In the genomic region with DNA sequence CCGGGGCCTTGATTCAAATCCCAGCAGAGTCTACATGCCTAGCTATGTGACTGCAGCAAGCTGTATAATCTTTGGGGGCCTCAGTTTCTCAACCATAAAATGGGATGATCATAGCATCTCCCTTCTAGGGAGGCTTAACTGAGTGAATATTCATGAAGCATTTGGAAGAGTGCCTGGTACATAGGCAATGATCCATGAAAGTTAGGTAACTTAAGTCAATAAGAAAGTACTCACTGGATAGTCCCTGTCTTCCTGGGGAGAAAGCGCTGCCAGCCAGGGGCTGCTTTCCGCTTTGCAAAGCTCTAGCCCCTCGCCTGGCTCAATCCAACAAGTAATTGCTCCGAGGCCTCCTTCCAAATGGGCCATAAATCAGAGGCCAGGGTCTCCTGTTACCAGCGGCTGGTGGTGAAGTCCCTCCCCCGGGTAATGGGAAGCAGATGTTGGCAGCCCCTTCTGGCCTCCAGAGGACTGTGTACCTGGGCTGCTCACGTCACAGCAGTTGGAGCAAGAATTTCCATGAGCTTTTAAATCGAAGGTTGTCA, we compare ENCODE assay signal across 1 cellular context.
TF ChIP-seq lines count a peak whose summit lies in the region.

No MANE protein-coding gene starts in this region.

TF ChIP-seq in HEK293, 187 proteins besides CTCF, POLR2A, EP300 and RAD21 (continued from another document):
- TF ChIP-seq, protein P1, sequence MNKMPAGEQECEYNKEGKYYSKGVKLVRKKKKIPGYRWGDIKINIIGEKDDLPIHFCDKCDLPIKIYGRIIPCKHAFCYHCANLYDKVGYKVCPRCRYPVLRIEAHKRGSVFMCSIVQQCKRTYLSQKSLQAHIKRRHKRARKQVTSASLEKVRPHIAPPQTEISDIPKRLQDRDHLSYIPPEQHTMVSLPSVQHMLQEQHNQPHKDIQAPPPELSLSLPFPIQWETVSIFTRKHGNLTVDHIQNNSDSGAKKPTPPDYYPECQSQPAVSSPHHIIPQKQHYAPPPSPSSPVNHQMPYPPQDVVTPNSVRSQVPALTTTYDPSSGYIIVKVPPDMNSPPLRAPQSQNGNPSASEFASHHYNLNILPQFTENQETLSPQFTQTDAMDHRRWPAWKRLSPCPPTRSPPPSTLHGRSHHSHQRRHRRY (tag by site-specific recombination; IDR thresholded peaks at IDR 0.05), result no peak
- TF ChIP-seq ZNF510 (tag by site-specific recombination; IDR thresholded peaks at IDR 0.05; ENCODE audit: insufficient replicate concordance) (no peak), ZNF335 (tag by site-specific recombination; conservative IDR thresholded peaks at IDR 0.05) (no peak), ZBTB7A (tag by site-specific recombination; IDR thresholded peaks at IDR 0.05; ENCODE audit: low read depth) (no peak), OSR2 (tag by site-specific recombination; IDR thresholded peaks at IDR 0.05) (peak; percentile 92), ZBTB17 (tag by site-specific recombination; IDR thresholded peaks at IDR 0.05) (0 out of 2 replicates have a peak, but pooled peaks have one; percentile 36), ZNF596 (tag by site-specific recombination; IDR thresholded peaks at IDR 0.05) (0 out of 2 replicates have a peak, but pooled peaks have one; percentile 35), ZNF114 (tag by site-specific recombination; IDR thresholded peaks at IDR 0.05) (no peak), ZNF473 (tag by site-specific recombination; IDR thresholded peaks at IDR 0.05) (no peak), ZNF202 (tag by site-specific recombination; IDR thresholded peaks at IDR 0.05; ENCODE audit: borderline replicate concordance) (no peak), ZFP37 (tag by site-specific recombination; IDR thresholded peaks at IDR 0.05) (no peak), WT1 (tag by site-specific recombination; IDR thresholded peaks at IDR 0.05) (peak; percentile 49; the same call in 1 of the 2 replicates), ZNF211 (tag by site-specific recombination; IDR thresholded peaks at IDR 0.05; ENCODE audit: low read depth) (no peak), ZNF302 (tag by site-specific recombination; IDR thresholded peaks at IDR 0.05; ENCODE audit: low read depth) (no peak), ZNF558 (tag by site-specific recombination; IDR thresholded peaks at IDR 0.05) (no peak), ZNF701 (tag by site-specific recombination; IDR thresholded peaks at IDR 0.05) (no peak)
- TF ChIP-seq, protein P2, sequence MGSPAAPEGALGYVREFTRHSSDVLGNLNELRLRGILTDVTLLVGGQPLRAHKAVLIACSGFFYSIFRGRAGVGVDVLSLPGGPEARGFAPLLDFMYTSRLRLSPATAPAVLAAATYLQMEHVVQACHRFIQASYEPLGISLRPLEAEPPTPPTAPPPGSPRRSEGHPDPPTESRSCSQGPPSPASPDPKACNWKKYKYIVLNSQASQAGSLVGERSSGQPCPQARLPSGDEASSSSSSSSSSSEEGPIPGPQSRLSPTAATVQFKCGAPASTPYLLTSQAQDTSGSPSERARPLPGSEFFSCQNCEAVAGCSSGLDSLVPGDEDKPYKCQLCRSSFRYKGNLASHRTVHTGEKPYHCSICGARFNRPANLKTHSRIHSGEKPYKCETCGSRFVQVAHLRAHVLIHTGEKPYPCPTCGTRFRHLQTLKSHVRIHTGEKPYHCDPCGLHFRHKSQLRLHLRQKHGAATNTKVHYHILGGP (tag by site-specific recombination; IDR thresholded peaks at IDR 0.05), result no peak
- TF ChIP-seq, protein P3, sequence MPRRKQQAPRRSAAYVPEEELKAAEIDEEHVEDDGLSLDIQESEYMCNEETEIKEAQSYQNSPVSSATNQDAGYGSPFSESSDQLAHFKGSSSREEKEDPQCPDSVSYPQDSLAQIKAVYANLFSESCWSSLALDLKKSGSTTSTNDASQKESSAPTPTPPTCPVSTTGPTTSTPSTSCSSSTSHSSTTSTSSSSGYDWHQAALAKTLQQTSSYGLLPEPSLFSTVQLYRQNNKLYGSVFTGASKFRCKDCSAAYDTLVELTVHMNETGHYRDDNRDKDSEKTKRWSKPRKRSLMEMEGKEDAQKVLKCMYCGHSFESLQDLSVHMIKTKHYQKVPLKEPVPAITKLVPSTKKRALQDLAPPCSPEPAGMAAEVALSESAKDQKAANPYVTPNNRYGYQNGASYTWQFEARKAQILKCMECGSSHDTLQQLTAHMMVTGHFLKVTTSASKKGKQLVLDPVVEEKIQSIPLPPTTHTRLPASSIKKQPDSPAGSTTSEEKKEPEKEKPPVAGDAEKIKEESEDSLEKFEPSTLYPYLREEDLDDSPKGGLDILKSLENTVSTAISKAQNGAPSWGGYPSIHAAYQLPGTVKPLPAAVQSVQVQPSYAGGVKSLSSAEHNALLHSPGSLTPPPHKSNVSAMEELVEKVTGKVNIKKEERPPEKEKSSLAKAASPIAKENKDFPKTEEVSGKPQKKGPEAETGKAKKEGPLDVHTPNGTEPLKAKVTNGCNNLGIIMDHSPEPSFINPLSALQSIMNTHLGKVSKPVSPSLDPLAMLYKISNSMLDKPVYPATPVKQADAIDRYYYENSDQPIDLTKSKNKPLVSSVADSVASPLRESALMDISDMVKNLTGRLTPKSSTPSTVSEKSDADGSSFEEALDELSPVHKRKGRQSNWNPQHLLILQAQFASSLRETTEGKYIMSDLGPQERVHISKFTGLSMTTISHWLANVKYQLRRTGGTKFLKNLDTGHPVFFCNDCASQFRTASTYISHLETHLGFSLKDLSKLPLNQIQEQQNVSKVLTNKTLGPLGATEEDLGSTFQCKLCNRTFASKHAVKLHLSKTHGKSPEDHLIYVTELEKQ (tag by site-specific recombination; IDR thresholded peaks at IDR 0.05; ENCODE audit: borderline replicate concordance), result peak; percentile 70; the same call in 1 of the 2 replicates
- TF ChIP-seq, protein P4, sequence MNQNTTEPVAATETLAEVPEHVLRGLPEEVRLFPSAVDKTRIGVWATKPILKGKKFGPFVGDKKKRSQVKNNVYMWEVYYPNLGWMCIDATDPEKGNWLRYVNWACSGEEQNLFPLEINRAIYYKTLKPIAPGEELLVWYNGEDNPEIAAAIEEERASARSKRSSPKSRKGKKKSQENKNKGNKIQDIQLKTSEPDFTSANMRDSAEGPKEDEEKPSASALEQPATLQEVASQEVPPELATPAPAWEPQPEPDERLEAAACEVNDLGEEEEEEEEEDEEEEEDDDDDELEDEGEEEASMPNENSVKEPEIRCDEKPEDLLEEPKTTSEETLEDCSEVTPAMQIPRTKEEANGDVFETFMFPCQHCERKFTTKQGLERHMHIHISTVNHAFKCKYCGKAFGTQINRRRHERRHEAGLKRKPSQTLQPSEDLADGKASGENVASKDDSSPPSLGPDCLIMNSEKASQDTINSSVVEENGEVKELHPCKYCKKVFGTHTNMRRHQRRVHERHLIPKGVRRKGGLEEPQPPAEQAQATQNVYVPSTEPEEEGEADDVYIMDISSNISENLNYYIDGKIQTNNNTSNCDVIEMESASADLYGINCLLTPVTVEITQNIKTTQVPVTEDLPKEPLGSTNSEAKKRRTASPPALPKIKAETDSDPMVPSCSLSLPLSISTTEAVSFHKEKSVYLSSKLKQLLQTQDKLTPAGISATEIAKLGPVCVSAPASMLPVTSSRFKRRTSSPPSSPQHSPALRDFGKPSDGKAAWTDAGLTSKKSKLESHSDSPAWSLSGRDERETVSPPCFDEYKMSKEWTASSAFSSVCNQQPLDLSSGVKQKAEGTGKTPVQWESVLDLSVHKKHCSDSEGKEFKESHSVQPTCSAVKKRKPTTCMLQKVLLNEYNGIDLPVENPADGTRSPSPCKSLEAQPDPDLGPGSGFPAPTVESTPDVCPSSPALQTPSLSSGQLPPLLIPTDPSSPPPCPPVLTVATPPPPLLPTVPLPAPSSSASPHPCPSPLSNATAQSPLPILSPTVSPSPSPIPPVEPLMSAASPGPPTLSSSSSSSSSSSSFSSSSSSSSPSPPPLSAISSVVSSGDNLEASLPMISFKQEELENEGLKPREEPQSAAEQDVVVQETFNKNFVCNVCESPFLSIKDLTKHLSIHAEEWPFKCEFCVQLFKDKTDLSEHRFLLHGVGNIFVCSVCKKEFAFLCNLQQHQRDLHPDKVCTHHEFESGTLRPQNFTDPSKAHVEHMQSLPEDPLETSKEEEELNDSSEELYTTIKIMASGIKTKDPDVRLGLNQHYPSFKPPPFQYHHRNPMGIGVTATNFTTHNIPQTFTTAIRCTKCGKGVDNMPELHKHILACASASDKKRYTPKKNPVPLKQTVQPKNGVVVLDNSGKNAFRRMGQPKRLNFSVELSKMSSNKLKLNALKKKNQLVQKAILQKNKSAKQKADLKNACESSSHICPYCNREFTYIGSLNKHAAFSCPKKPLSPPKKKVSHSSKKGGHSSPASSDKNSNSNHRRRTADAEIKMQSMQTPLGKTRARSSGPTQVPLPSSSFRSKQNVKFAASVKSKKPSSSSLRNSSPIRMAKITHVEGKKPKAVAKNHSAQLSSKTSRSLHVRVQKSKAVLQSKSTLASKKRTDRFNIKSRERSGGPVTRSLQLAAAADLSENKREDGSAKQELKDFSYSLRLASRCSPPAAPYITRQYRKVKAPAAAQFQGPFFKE (tag by site-specific recombination; IDR thresholded peaks at IDR 0.05; ENCODE audit: borderline replicate concordance), result no peak
